Comparison of ENCODE assay signal across 26 cellular contexts in genomic region chr13:52743988-52744387, GRCh38. TPM values are rescaled to one million over a fixed set of nuclear protein-coding genes. Genes with fewer than 3 reads are reported as not detected.
DNase-seq lines count a peak whose midpoint lies in the region; ATAC-seq and TF ChIP-seq lines count a peak whose summit lies in the region.
"Had no signal": no experiment of that assay in that cellular context is flagged by ENCODE, and none has a peak within 500 bp of the region (broad histone marks: within the 10 kb centered on the region; RNA-seq: fewer than 3 reads in every experiment).

No MANE protein-coding gene starts in this region.

- H3K27me3 ChIP-seq in SK-N-SH (ENCODE audit: insufficient read depth), result no peaks in the 10 kb centered on the region
- peaks cover 0 to 13% (median 4%) of the 10 kb centered on the region in 45 donors for H3K27me3 ChIP-seq in dorsolateral prefrontal cortex
- H3K27me3 ChIP-seq: ovary, SJSA1, testis had no signal

- H3K79me2 ChIP-seq in SK-N-SH (ENCODE audit: insufficient read depth) (no peaks in the 10 kb centered on the region), OCI-LY7 (ENCODE audit: insufficient read depth, low read depth, low read length) (no peaks in the 10 kb centered on the region)

- CTCF ChIA-PET in SK-N-SH (lab: Yijun Ruan, JAX) (interaction anchor here (0.7 to 1.4 kb wide), 7 partner anchors 9 to 103 kb away, joined by 3 to 6 read pairs (median 3); no protein-coding TSS in a partner anchor), OCI-LY7 (lab: Charles Lee; ENCODE audit: unreplicated experiment) (no interaction called here)

- no peak overlapping the region for H2AFZ ChIP-seq in SK-N-SH (ENCODE audit: low read depth)
- no peak overlapping the region for H2AFZ ChIP-seq in OCI-LY7 (ENCODE audit: low read length)

- TF ChIP-seq EP300 in SK-N-SH (IDR thresholded peaks at IDR 0.05; ENCODE audit: borderline replicate concordance in 1 of 2, low read depth in 1 of 2, low read length in 1 of 2), result no peak

- 34% methylated on average over 3 of the region's 3 CpGs for WGBS in SK-N-SH (ENCODE audit: low lambda C conversion rate)

- H3K27ac ChIP-seq in SK-N-SH (ENCODE audit: low read depth in 2 of 2, low read length in 1 of 2) (no peak overlapping the region), OCI-LY7 (ENCODE audit: low read depth, low read length, poor library complexity, severe bottlenecking) (no peak overlapping the region), dorsolateral prefrontal cortex (no peak overlapping the region)
- H3K27ac ChIP-seq: esophagus muscularis mucosa, KMS-11, ovary, SJSA1, testis had no signal

- no peaks in the 10 kb centered on the region for H4K20me1 ChIP-seq in SK-N-SH (ENCODE audit: insufficient read depth)
- no peaks in the 10 kb centered on the region for H4K20me1 ChIP-seq in OCI-LY7 (ENCODE audit: insufficient read depth, low read length)

- H3K9ac ChIP-seq in SK-N-SH, result no peak overlapping the region
- H3K9ac ChIP-seq: KMS-11 had no signal

- no peaks in the 10 kb centered on the region for H3K36me3 ChIP-seq in SK-N-SH (replicated peaks in 1 of 2; ENCODE audit: control insufficient read depth in 1 of 2, insufficient read depth in 2 of 2, low read length in 1 of 2)
- H3K36me3 ChIP-seq in OCI-LY7 (ENCODE audit: insufficient read depth, low read length), result no peaks in the 10 kb centered on the region
- H3K36me3 ChIP-seq: esophagus muscularis mucosa, ovary, SJSA1 had no signal

- no peaks in the 10 kb centered on the region for H3K9me2 ChIP-seq in SK-N-SH
- no peaks in the 10 kb centered on the region for H3K9me2 ChIP-seq in OCI-LY7 (ENCODE audit: insufficient read depth, low read length)

- H3F3A ChIP-seq in SK-N-SH (replicated peaks; ENCODE audit: insufficient read depth), result no peaks in the 10 kb centered on the region

- no peak overlapping the region for H3K4me3 ChIP-seq in SK-N-SH (ENCODE audit: low read depth in 2 of 2, low read length in 1 of 2)
- H3K4me3 ChIP-seq in OCI-LY7 (ENCODE audit: low read depth, low read length, poor library complexity, severe bottlenecking), result no peak overlapping the region
- H3K4me3 ChIP-seq in dorsolateral prefrontal cortex, result no peak overlapping the region
- H3K4me3 ChIP-seq: esophagus muscularis mucosa, ovary, SJSA1, testis had no signal

- intact Hi-C loops in OCI-LY7 (cut with micrococcal nuclease; ENCODE audit: unreplicated experiment) (no loop called here), dorsolateral prefrontal cortex (cut with DNase I) (loop anchor here (2.0 to 5.0 kb wide), 3 partner anchors 63 to 103 kb away; partner anchors contain the start of gene PCDH8 (in 1 of the 2))

- ATAC-seq in SK-N-SH treated with all-trans-retinoic acid at 6 μM for 48 hours, result no peak
- no peak for ATAC-seq in HG03565 (IDR thresholded peaks at IDR 0.05; ENCODE audit: unreplicated experiment)
- no peak for ATAC-seq in HG02870 (IDR thresholded peaks at IDR 0.05; ENCODE audit: unreplicated experiment)
- ATAC-seq: activated CD4-positive, CD25-positive, alpha-beta regulatory T cell treated with anti-CD3 and anti-CD28 coated beads, Interleukin-2, amount 50 U/mL, for 24 hours; naive thymus-derived CD8-positive, alpha-beta T cell; stimulated activated memory B cell treated with anti-CD40 and anti-IgM and Interleukin-4, amounts not matched to agents 10 μg/mL and 1 μg/mL and 100 μg/mL, for 72 hours had no signal

- TF ChIP-seq RAD21 in SK-N-SH (IDR thresholded peaks at IDR 0.05; ENCODE audit: low read length), result peak; percentile 40; the same call in 1 of the 2 replicates

- BruUV-seq in OCI-LY7 (replicated peaks; lab: Mats Ljungman, UMichigan), result no TSS peak

- DNase-seq in SK-N-SH (no peak), OCI-LY7 (ENCODE audit: low spot score) (no peak), dorsolateral prefrontal cortex (no peak), pons (ENCODE audit: low spot score) (no peak), KG1 (lab: John Stamatoyannopoulos, UW) (no peak)
- DNase-seq: activated CD8-positive, alpha-beta memory T cell treated with anti-CD3 and anti-CD28 coated beads for 24 hours; activated naive CD4-positive, alpha-beta T cell treated with anti-CD3 and anti-CD28 coated beads for 36 hours; activated T-cell treated with anti-CD3 and anti-CD28 coated beads, Interleukin-2, amount 50 U/mL, for 48 hours; DMS79 treated with DMSO at 0.1 percent for 48 hours; effector CD8-positive, alpha-beta T cell; naive thymus-derived CD8-positive, alpha-beta T cell; NCI-H1105; NCI-H510A; ovary; T-helper 9 cell; testis had no signal

- no peaks in the 10 kb centered on the region for H3K4me1 ChIP-seq in SK-N-SH (ENCODE audit: control insufficient read depth in 1 of 2, insufficient read depth in 2 of 2, low read depth in 1 of 2, low read length in 1 of 2)
- H3K4me1 ChIP-seq in OCI-LY7 (ENCODE audit: insufficient read depth, low read length, poor library complexity, severe bottlenecking), result no peaks in the 10 kb centered on the region
- H3K4me1 ChIP-seq: SJSA1, testis had no signal

- TF ChIP-seq CTCF in SK-N-SH (IDR thresholded peaks at IDR 0.05), result peak; percentile 25; the same call in 1 of the 2 replicates
- TF ChIP-seq CTCF in OCI-LY7 (conservative IDR thresholded peaks at IDR 0.05; ENCODE audit: low read length), result peak; percentile 21; the same call in 1 of the 2 replicates
- peak in 47 of 56 donors; percentile 14 to 58 (median 41) for TF ChIP-seq CTCF in dorsolateral prefrontal cortex (IDR thresholded peaks at IDR 0.05 in 54 of 56, conservative IDR thresholded peaks at IDR 0.05 in 2 of 56; ENCODE audit: low read depth in 1 of 56, partially characterized antibody in 56 of 56)

- H3K4me2 ChIP-seq in SK-N-SH, result no peak overlapping the region
- H3K4me2 ChIP-seq in OCI-LY7 (ENCODE audit: low read length), result no peak overlapping the region
- H3K4me2 ChIP-seq: KMS-11 had no signal

- H3K9me3 ChIP-seq in SK-N-SH (no peaks in the 10 kb centered on the region), OCI-LY7 (ENCODE audit: low read length) (no peaks in the 10 kb centered on the region)
- H3K9me3 ChIP-seq: ovary, SJSA1, testis had no signal

- POLR2A ChIA-PET in SK-N-SH (lab: Yijun Ruan, JAX), result no interaction called here
- POLR2A ChIA-PET in OCI-LY7 (lab: Charles Lee), result interaction anchor here (0.8 kb wide), 1 partner anchor 12 kb away, joined by 3 read pairs; no protein-coding TSS in a partner anchor

TF ChIP-seq in SK-N-SH, 30 proteins besides CTCF, POLR2A, EP300 and RAD21 (continues in another document):
- no peak for TF ChIP-seq FOSL2 (IDR thresholded peaks at IDR 0.05; ENCODE audit: borderline replicate concordance, low read depth)
- no peak for TF ChIP-seq RCOR1 (IDR thresholded peaks at IDR 0.05; ENCODE audit: low read length)
- no peak for TF ChIP-seq FOXJ3 (CRISPR knock-in tag; IDR thresholded peaks at IDR 0.05)
- TF ChIP-seq ZBTB33 (IDR thresholded peaks at IDR 0.05; ENCODE audit: borderline replicate concordance, low read depth), result no peak
- no peak for TF ChIP-seq NFIC (IDR thresholded peaks at IDR 0.05; ENCODE audit: borderline replicate concordance)
- TF ChIP-seq EZH2phosphoT487 (IDR thresholded peaks at IDR 0.05; ENCODE audit: borderline replicate concordance, low read depth), result no peak
- no peak for TF ChIP-seq JUND (IDR thresholded peaks at IDR 0.05)
- TF ChIP-seq YY1 (IDR thresholded peaks at IDR 0.05; ENCODE audit: low read depth), result no peak

TF ChIP-seq in SK-N-SH treated with all-trans-retinoic acid at 6 μM for 48 hours, 23 proteins besides CTCF, POLR2A, EP300 and RAD21 (continues in another document):
- TF ChIP-seq CSDC2 (CRISPR knock-in tag; IDR thresholded peaks at IDR 0.05), result no peak
- TF ChIP-seq TCF4 (CRISPR knock-in tag; IDR thresholded peaks at IDR 0.05; ENCODE audit: borderline replicate concordance), result no peak
- TF ChIP-seq PATZ1 (CRISPR knock-in tag; IDR thresholded peaks at IDR 0.05; ENCODE audit: borderline replicate concordance), result no peak
- TF ChIP-seq, protein P1, sequence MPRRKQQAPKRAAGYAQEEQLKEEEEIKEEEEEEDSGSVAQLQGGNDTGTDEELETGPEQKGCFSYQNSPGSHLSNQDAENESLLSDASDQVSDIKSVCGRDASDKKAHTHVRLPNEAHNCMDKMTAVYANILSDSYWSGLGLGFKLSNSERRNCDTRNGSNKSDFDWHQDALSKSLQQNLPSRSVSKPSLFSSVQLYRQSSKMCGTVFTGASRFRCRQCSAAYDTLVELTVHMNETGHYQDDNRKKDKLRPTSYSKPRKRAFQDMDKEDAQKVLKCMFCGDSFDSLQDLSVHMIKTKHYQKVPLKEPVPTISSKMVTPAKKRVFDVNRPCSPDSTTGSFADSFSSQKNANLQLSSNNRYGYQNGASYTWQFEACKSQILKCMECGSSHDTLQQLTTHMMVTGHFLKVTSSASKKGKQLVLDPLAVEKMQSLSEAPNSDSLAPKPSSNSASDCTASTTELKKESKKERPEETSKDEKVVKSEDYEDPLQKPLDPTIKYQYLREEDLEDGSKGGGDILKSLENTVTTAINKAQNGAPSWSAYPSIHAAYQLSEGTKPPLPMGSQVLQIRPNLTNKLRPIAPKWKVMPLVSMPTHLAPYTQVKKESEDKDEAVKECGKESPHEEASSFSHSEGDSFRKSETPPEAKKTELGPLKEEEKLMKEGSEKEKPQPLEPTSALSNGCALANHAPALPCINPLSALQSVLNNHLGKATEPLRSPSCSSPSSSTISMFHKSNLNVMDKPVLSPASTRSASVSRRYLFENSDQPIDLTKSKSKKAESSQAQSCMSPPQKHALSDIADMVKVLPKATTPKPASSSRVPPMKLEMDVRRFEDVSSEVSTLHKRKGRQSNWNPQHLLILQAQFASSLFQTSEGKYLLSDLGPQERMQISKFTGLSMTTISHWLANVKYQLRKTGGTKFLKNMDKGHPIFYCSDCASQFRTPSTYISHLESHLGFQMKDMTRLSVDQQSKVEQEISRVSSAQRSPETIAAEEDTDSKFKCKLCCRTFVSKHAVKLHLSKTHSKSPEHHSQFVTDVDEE (CRISPR knock-in tag; IDR thresholded peaks at IDR 0.05), result no peak

RNA-seq across cellular contexts. Expression of gene CNMD, which starts 4.4 kb away (rescaled TPM):
- polyA plus RNA-seq in SK-N-SH (2012; rRNA removed), result not detected in 2 replicates
- polyA plus RNA-seq in SK-N-SH (2012; cell fraction: cytosol; rRNA removed), result not detected in 2 replicates
- not detected in 2 replicates for polyA plus RNA-seq in SK-N-SH (2012; cell fraction: nucleus; rRNA removed)
- total RNA-seq in OCI-LY7 (2014; rRNA removed; shearing (Covaris generic)), result not detected in 2 replicates
- total RNA-seq in OCI-LY7 (2022) (not detected in 2 replicates), dorsolateral prefrontal cortex (1 to 10 TPM in 84 of 120 experiments, under 1 TPM in 30, not detected in 6; 0.36 to 4.4 (median 1.4) TPM)
- total RNA-seq: activated naive CD4-positive, alpha-beta T cell treated with anti-CD3 and anti-CD28 coated beads for 36 hours; esophagus muscularis mucosa; H4; mesenteric fat pad; naive thymus-derived CD8-positive, alpha-beta T cell; ovary; SJSA1 had no signal
- polyA plus RNA-seq: naive thymus-derived CD8-positive, alpha-beta T cell; ovary had no signal
